ENCODE assay signal across 2 cellular contexts in the genomic region with DNA sequence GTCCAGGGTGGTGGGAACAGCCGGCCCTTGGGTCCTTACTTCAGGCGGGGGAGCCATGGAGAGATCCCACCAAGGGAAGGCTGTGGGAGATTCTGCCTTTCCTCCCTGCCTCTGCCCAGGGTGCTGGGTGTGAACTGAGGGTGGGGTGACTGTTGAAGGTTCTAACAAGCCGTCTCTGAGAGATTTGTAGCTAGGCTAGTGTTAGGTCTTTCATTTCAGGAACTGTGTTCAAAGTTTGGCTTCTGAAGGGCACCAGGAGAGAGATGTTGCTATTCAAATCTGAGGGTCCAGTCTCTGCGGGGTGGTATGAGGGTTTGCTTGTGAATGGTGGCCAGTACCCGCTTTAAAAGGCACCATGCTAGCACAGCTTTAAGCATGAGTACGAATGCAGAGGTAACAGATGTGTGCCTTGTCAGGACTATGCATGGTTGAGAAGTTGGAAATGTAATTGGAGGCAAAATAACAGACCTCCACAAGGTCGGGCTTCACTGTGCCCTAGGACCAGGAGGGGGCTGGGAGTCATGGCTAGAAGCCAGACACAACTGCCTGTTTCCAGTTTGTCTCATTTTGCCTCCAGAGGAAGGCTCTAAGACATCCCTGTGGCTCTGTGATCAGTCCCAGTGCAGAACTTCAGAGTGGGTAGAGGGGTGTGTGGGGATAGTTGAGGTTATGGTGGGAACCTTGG.
TF ChIP-seq lines count a peak whose summit lies in the region.

No MANE protein-coding gene starts in this region.

TF ChIP-seq in HepG2, 621 proteins besides CTCF, POLR2A, EP300 and RAD21:
- TF ChIP-seq, protein P1, sequence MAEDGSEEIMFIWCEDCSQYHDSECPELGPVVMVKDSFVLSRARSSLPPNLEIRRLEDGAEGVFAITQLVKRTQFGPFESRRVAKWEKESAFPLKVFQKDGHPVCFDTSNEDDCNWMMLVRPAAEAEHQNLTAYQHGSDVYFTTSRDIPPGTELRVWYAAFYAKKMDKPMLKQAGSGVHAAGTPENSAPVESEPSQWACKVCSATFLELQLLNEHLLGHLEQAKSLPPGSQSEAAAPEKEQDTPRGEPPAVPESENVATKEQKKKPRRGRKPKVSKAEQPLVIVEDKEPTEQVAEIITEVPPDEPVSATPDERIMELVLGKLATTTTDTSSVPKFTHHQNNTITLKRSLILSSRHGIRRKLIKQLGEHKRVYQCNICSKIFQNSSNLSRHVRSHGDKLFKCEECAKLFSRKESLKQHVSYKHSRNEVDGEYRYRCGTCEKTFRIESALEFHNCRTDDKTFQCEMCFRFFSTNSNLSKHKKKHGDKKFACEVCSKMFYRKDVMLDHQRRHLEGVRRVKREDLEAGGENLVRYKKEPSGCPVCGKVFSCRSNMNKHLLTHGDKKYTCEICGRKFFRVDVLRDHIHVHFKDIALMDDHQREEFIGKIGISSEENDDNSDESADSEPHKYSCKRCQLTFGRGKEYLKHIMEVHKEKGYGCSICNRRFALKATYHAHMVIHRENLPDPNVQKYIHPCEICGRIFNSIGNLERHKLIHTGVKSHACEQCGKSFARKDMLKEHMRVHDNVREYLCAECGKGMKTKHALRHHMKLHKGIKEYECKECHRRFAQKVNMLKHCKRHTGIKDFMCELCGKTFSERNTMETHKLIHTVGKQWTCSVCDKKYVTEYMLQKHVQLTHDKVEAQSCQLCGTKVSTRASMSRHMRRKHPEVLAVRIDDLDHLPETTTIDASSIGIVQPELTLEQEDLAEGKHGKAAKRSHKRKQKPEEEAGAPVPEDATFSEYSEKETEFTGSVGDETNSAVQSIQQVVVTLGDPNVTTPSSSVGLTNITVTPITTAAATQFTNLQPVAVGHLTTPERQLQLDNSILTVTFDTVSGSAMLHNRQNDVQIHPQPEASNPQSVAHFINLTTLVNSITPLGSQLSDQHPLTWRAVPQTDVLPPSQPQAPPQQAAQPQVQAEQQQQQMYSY (CRISPR knock-in tag; IDR thresholded peaks at IDR 0.05): no peak
- TF ChIP-seq EZH2 (conservative IDR thresholded peaks at IDR 0.05; ENCODE audit: low read depth, low read length) (0 out of 2 replicates have a peak, but pooled peaks have one; percentile 42), FOXJ3 (CRISPR knock-in tag; IDR thresholded peaks at IDR 0.05; ENCODE audit: borderline replicate concordance) (no peak)

TF ChIP-seq in GM12891, 5 proteins besides CTCF, POLR2A, EP300 and RAD21:
- TF ChIP-seq POU2F2 (IDR thresholded peaks at IDR 0.05; ENCODE audit: low read depth, low read length) (no peak), TAF1 (IDR thresholded peaks at IDR 0.05; ENCODE audit: low read depth, low read length) (no peak), SPI1 (IDR thresholded peaks at IDR 0.05; ENCODE audit: low read depth, low read length) (no peak), POLR2AphosphoS5 (IDR thresholded peaks at IDR 0.05; ENCODE audit: low read depth, low read length) (no peak), PAX5 (IDR thresholded peaks at IDR 0.05; ENCODE audit: insufficient read depth, low read length, severe bottlenecking) (no peak)
